ENCODE assay signal across 8 cellular contexts in genomic region chr17:58960068-58960467, GRCh38.
DNase-seq lines count a peak whose midpoint lies in the region; ATAC-seq and TF ChIP-seq lines count a peak whose summit lies in the region.

No MANE protein-coding gene starts in this region.

- H3K9me3 ChIP-seq in testis = no peaks in the 10 kb centered on the region

- DNase-seq in NOMO-1 treated with DMSO at 0.1 percent for 48 hours (lab: John Stamatoyannopoulos, UW; ENCODE audit: unreplicated experiment) (peak; percentile 21), NOMO-1 treated with dmso at 0.1 percent for 144 hours (lab: John Stamatoyannopoulos, UW; ENCODE audit: unreplicated experiment) (no peak), NCI-H510A treated with DMSO at 0.1 percent for 48 hours (lab: John Stamatoyannopoulos, UW) (peak; percentile 47), fibroblast of gingiva (ENCODE audit: low read depth) (peak; percentile 57), testis (peak; percentile 20), lower leg skin (ENCODE audit: low spot score in 2 of 2) (no peak)

- H3K36me3 ChIP-seq in testis (ENCODE audit: low read depth, missing control alignments) = no peaks in the 10 kb centered on the region

- H3K4me1 ChIP-seq in testis = no peaks in the 10 kb centered on the region

- TF ChIP-seq CTCF in testis (IDR thresholded peaks at IDR 0.05) (no peak), lower leg skin (IDR thresholded peaks at IDR 0.05) (no peak)

- TF ChIP-seq POLR2A in testis (IDR thresholded peaks at IDR 0.05) = no peak
- TF ChIP-seq POLR2A in lower leg skin (IDR thresholded peaks at IDR 0.05) = no peak

- H3K27me3 ChIP-seq in testis = no peaks in the 10 kb centered on the region

- intact Hi-C loops in testis (cut with DNase I; ENCODE audit: low total_unique reads) (no loop called here), lower leg skin (cut with DNase I; ENCODE audit: low total_unique reads) (no loop called here)

- ATAC-seq in HG03565 (IDR thresholded peaks at IDR 0.05; ENCODE audit: unreplicated experiment) (no peak), GM21390 (IDR thresholded peaks at IDR 0.05; ENCODE audit: unreplicated experiment) (no peak)

- no peak overlapping the region for H3K27ac ChIP-seq in testis

- H3K4me3 ChIP-seq in testis = no peak overlapping the region
- H3K4me3 ChIP-seq in lower leg skin (ENCODE audit: low read depth, poor library complexity, severe bottlenecking) = no peak overlapping the region

Comparison
In these comparisons a context has a peak if more than half of its experiments do, and no peak if none do; other contexts are left out.
1. DNase-seq: peak in NOMO-1 treated with DMSO at 0.1 percent for 48 hours (single experiment), NCI-H510A treated with DMSO at 0.1 percent for 48 hours (single experiment), fibroblast of gingiva (single experiment) and testis (single experiment); none in NOMO-1 treated with dmso at 0.1 percent for 144 hours (single experiment) and lower leg skin (0 of 2).